In genomic region chr1:64171797-64172281, GRCh38 we compare ENCODE assay signal across 8 cellular contexts. TPM values are rescaled to one million over a fixed set of nuclear protein-coding genes. Genes with fewer than 3 reads are reported as not detected.
DNase-seq lines count a peak whose midpoint lies in the region; ATAC-seq and TF ChIP-seq lines count a peak whose summit lies in the region.

No MANE protein-coding gene starts in this region.

- H3K9me3 ChIP-seq in Panc1 (ENCODE audit: control insufficient read depth, insufficient read depth, low read depth, low read length) = no peaks in the 10 kb centered on the region

- intact Hi-C loops in Panc1 (cut with micrococcal nuclease; ENCODE audit: unreplicated experiment) = no loop called here
- intact Hi-C loops in posterior vena cava (cut with DNase I) = no loop called here

- H3K4me3 Mint-ChIP-seq in activated naive CD4-positive, alpha-beta T cell treated with anti-CD3 and anti-CD28 coated beads, Interleukin-2, amount 10 ng/mL, durations not matched to agents 7 days and 5 days = no peak overlapping the region

- DNase-seq in activated naive CD4-positive, alpha-beta T cell treated with anti-CD3 and anti-CD28 coated beads, Interleukin-2, amount 50 U/mL, for 72 hours (ENCODE audit: low spot score in 2 of 2) = no peak
- DNase-seq in activated naive CD4-positive, alpha-beta T cell treated with anti-CD3 and anti-CD28 coated beads, Interleukin-2, amount 10 ng/mL, durations not matched to agents 7 days and 5 days = no peak
- DNase-seq in Panc1 (ENCODE audit: low read depth, low spot score) (no peak), kidney tubule cell (ENCODE audit: low spot score) (peak; percentile 84), NCI-H446 treated with DMSO at 0.1 percent for 48 hours (lab: John Stamatoyannopoulos, UW) (no peak), posterior vena cava (ENCODE audit: low spot score) (no peak)

- no peaks in the 10 kb centered on the region for H3K27me3 ChIP-seq in Panc1 (ENCODE audit: control insufficient read depth, insufficient read depth, low read length)

- H3K4me1 ChIP-seq in Panc1 (ENCODE audit: control insufficient read depth, insufficient read depth, low read length) = peaks cover 12% of the 10 kb centered on the region

- H3K36me3 Mint-ChIP-seq in activated naive CD4-positive, alpha-beta T cell treated with anti-CD3 and anti-CD28 coated beads, Interleukin-2, amount 50 U/mL, for 72 hours = peaks cover 0 to 5% of the 10 kb centered on the region in 2 donors
- no peaks in the 10 kb centered on the region for H3K36me3 Mint-ChIP-seq in activated naive CD4-positive, alpha-beta T cell treated with anti-CD3 and anti-CD28 coated beads, Interleukin-2, amount 10 ng/mL, durations not matched to agents 7 days and 5 days

- BruUV-seq in Panc1 (replicated peaks; lab: Mats Ljungman, UMichigan) = no TSS peak

- peak; percentile 84 to 93 for ATAC-seq in activated naive CD4-positive, alpha-beta T cell treated with anti-CD3 and anti-CD28 coated beads, Interleukin-2, amount 50 U/mL, for 72 hours
- peak; percentile 67 for ATAC-seq in HG03097 (IDR thresholded peaks at IDR 0.05; ENCODE audit: low FRiP score, unreplicated experiment)
- peak; percentile 81 for ATAC-seq in Panc1
- no peak for ATAC-seq in GM19324 (IDR thresholded peaks at IDR 0.05; ENCODE audit: low FRiP score, unreplicated experiment)

- no peak for TF ChIP-seq CTCF in Panc1 (IDR thresholded peaks at IDR 0.05)

- no peak overlapping the region for H3K27ac ChIP-seq in Panc1 (ENCODE audit: low read length)

- peaks cover 6% of the 10 kb centered on the region for H3K4me1 Mint-ChIP-seq in activated naive CD4-positive, alpha-beta T cell treated with anti-CD3 and anti-CD28 coated beads, Interleukin-2, amount 10 ng/mL, durations not matched to agents 7 days and 5 days

- in situ Hi-C loops in Panc1 (cut with HindIII; ENCODE audit: low pct_unique_long_range_greater_than_20kb, low sequenced_read_pairs) = no loop called here

- POLR2A ChIA-PET in Panc1 (lab: Charles Lee) = no interaction called here

- CTCF ChIA-PET in activated naive CD4-positive, alpha-beta T cell treated with anti-CD3 and anti-CD28 coated beads, Interleukin-2, amount 10 ng/mL, durations not matched to agents 7 days and 5 days (lab: Charles Lee) = no interaction called here
- CTCF ChIA-PET in Panc1 (lab: Charles Lee) = no interaction called here

- H3K36me3 ChIP-seq in Panc1 (ENCODE audit: control insufficient read depth, insufficient read depth, low read length) = no peaks in the 10 kb centered on the region

- H3K27ac Mint-ChIP-seq in activated naive CD4-positive, alpha-beta T cell treated with anti-CD3 and anti-CD28 coated beads, Interleukin-2, amount 50 U/mL, for 72 hours = no peak overlapping the region
- H3K27ac Mint-ChIP-seq in activated naive CD4-positive, alpha-beta T cell treated with anti-CD3 and anti-CD28 coated beads, Interleukin-2, amount 10 ng/mL, durations not matched to agents 7 days and 5 days = no peak overlapping the region

- no peak overlapping the region for H3K4me3 ChIP-seq in Panc1 (ENCODE audit: low read depth in 2 of 2, low read length in 2 of 2)

- peaks cover 9 to 10% of the 10 kb centered on the region in 2 donors for H3K9me3 Mint-ChIP-seq in activated naive CD4-positive, alpha-beta T cell treated with anti-CD3 and anti-CD28 coated beads, Interleukin-2, amount 50 U/mL, for 72 hours
- peaks cover 2% of the 10 kb centered on the region for H3K9me3 Mint-ChIP-seq in activated naive CD4-positive, alpha-beta T cell treated with anti-CD3 and anti-CD28 coated beads, Interleukin-2, amount 10 ng/mL, durations not matched to agents 7 days and 5 days

- H3K27me3 Mint-ChIP-seq in activated naive CD4-positive, alpha-beta T cell treated with anti-CD3 and anti-CD28 coated beads, Interleukin-2, amount 10 ng/mL, durations not matched to agents 7 days and 5 days = peaks cover 17% of the 10 kb centered on the region

RNA-seq across cellular contexts. Expression of gene UBE2U, which starts 31.6 kb away (rescaled TPM):
- total RNA-seq in activated naive CD4-positive, alpha-beta T cell treated with anti-CD3 and anti-CD28 coated beads, Interleukin-2, amount 50 U/mL, for 72 hours = under 1 TPM in 1 of 2 donors, not detected in 1; 0.52 TPM
- not detected for total RNA-seq in Panc1 (2021; ENCODE audit: unreplicated experiment)
- polyA plus RNA-seq in Panc1 (2012; ENCODE audit: insufficient read length) = not detected
- total RNA-seq in posterior vena cava = not detected
